In genomic region chr1:201883266-201883665, GRCh38 we compare ENCODE assay signal across 17 cellular contexts. TPM values are rescaled to one million over a fixed set of nuclear protein-coding genes. Genes with fewer than 3 reads are reported as not detected.
DNase-seq lines count a peak whose midpoint lies in the region; ATAC-seq, FAIRE-seq and TF ChIP-seq lines count a peak whose summit lies in the region.
"Had no signal": no experiment of that assay in that cellular context is flagged by ENCODE, and none has a peak within 500 bp of the region (broad histone marks: within the 10 kb centered on the region; RNA-seq: fewer than 3 reads in every experiment).

No MANE protein-coding gene starts in this region.

- H3K36me3 ChIP-seq in PC-3 (ENCODE audit: low read depth, low read length): no peaks in the 10 kb centered on the region
- H3K36me3 ChIP-seq in skeletal muscle tissue (ENCODE audit: control insufficient read depth in 3 of 3, insufficient read depth in 3 of 3, low read length in 3 of 3): no peaks in the 10 kb centered on the region
- H3K36me3 ChIP-seq: Peyer's patch, stomach had no signal

- no peak for ATAC-seq in PC-3
- ATAC-seq: T-cell had no signal

- no peak overlapping the region for H3K4me3 Mint-ChIP-seq in activated CD4-positive, alpha-beta T cell treated with anti-CD3 and anti-CD28 coated beads, Interleukin-2, amount 10 ng/mL, durations not matched to agents 24 days and 14 days
- H3K4me3 Mint-ChIP-seq: activated naive CD4-positive, alpha-beta T cell treated with anti-CD3 and anti-CD28 coated beads for 36 hours; effector memory CD8-positive, alpha-beta T cell; T-cell had no signal

- CTCF ChIA-PET in PC-3 (lab: Charles Lee): interaction anchor here (0.5 to 0.8 kb wide), 2 partner anchors 13 to 55 kb away, joined by 3 to 5 read pairs; no protein-coding TSS in a partner anchor

- peaks cover 6% of the 10 kb centered on the region for H3K36me3 Mint-ChIP-seq in activated CD4-positive, alpha-beta T cell treated with anti-CD3 and anti-CD28 coated beads, Interleukin-2, amount 10 ng/mL, durations not matched to agents 24 days and 14 days (ENCODE audit: low read depth)
- H3K36me3 Mint-ChIP-seq: T-cell had no signal

- peaks cover 4% of the 10 kb centered on the region for H3K4me1 Mint-ChIP-seq in activated CD4-positive, alpha-beta T cell treated with anti-CD3 and anti-CD28 coated beads, Interleukin-2, amount 10 ng/mL, durations not matched to agents 24 days and 14 days

- intact Hi-C loops in activated CD4-positive, alpha-beta T cell treated with anti-CD3 and anti-CD28 coated beads, Interleukin-2, amount 10 ng/mL, durations not matched to agents 24 days and 14 days (cut with micrococcal nuclease): no loop called here
- intact Hi-C loops in PC-3 (cut with micrococcal nuclease) (no loop called here), dorsolateral prefrontal cortex (cut with DNase I) (no loop called here)

- BruUV-seq in PC-3 (replicated peaks; lab: Mats Ljungman, UMichigan): no TSS peak

- peaks cover 15% of the 10 kb centered on the region for H3K27me3 Mint-ChIP-seq in activated CD4-positive, alpha-beta T cell treated with anti-CD3 and anti-CD28 coated beads, Interleukin-2, amount 10 ng/mL, durations not matched to agents 24 days and 14 days

- TF ChIP-seq POLR2A in GM12891 (IDR thresholded peaks at IDR 0.05; ENCODE audit: low read depth, low read length): no peak

- no peak overlapping the region for H2AFZ ChIP-seq in PC-3 (ENCODE audit: low read length)

- peak overlapping the region; percentile 36 for H3K9ac ChIP-seq in PC-3 (ENCODE audit: low read length)
- peak overlapping the region; percentile 55 to 72 (median 69) for H3K9ac ChIP-seq in skeletal muscle tissue (ENCODE audit: low read depth in 1 of 3, low read length in 3 of 3)

- no peak overlapping the region for H3K4me3 ChIP-seq in PC-3 (ENCODE audit: low read length)
- no peak overlapping the region for H3K4me3 ChIP-seq in dorsolateral prefrontal cortex
- peak overlapping the region in 2 of 3 donors; percentile 2 to 10 for H3K4me3 ChIP-seq in skeletal muscle tissue (ENCODE audit: low read length in 3 of 3)
- H3K4me3 ChIP-seq: Peyer's patch, stomach had no signal

- H3K4me1 ChIP-seq in PC-3 (ENCODE audit: insufficient read depth, low read length): peaks cover 46% of the 10 kb centered on the region
- peaks cover 72 to 94% (median 85%) of the 10 kb centered on the region in 3 donors for H3K4me1 ChIP-seq in skeletal muscle tissue (ENCODE audit: control insufficient read depth in 3 of 3, insufficient read depth in 3 of 3, low read length in 3 of 3)

- H3K27me3 ChIP-seq in PC-3 (ENCODE audit: low read length) (no peaks in the 10 kb centered on the region), dorsolateral prefrontal cortex (no peaks in the 10 kb centered on the region), skeletal muscle tissue (ENCODE audit: control insufficient read depth in 3 of 3, insufficient read depth in 3 of 3, low read length in 3 of 3) (no peaks in the 10 kb centered on the region)
- H3K27me3 ChIP-seq: Peyer's patch had no signal

- no peaks in the 10 kb centered on the region for H3F3A ChIP-seq in PC-3 (ENCODE audit: low read length, unreplicated experiment)

- H3K27ac ChIP-seq in PC-3 (ENCODE audit: low read length): peak overlapping the region; percentile 82
- H3K27ac ChIP-seq in dorsolateral prefrontal cortex: peak overlapping the region in 45 of 59 donors; percentile 0 to 99 (median 68)
- peak overlapping the region; percentile 96 for H3K27ac ChIP-seq in skeletal muscle tissue (ENCODE audit: low read depth, low read length)
- H3K27ac ChIP-seq: foreskin keratinocyte, Peyer's patch had no signal

- no peaks in the 10 kb centered on the region for H4K20me1 ChIP-seq in PC-3 (ENCODE audit: low read length)

- FAIRE-seq in GM12891 (lab: Jason Lieb, UNC): no peak
- FAIRE-seq: A204.1, small intestine had no signal

- H3K9me3 Mint-ChIP-seq in activated CD4-positive, alpha-beta T cell treated with anti-CD3 and anti-CD28 coated beads, Interleukin-2, amount 10 ng/mL, durations not matched to agents 24 days and 14 days: no peaks in the 10 kb centered on the region
- H3K9me3 Mint-ChIP-seq: activated naive CD4-positive, alpha-beta T cell treated with anti-CD3 and anti-CD28 coated beads for 36 hours; effector memory CD8-positive, alpha-beta T cell; T-cell had no signal

- POLR2A ChIA-PET in PC-3 (lab: Charles Lee; ENCODE audit: unreplicated experiment): interaction anchor here (0.6 kb wide), 1 partner anchor 58 kb away, joined by 3 read pairs; no protein-coding TSS in a partner anchor

- peak overlapping the region; percentile 9 for H3K27ac Mint-ChIP-seq in activated CD4-positive, alpha-beta T cell treated with anti-CD3 and anti-CD28 coated beads, Interleukin-2, amount 10 ng/mL, durations not matched to agents 24 days and 14 days
- H3K27ac Mint-ChIP-seq: activated naive CD4-positive, alpha-beta T cell treated with anti-CD3 and anti-CD28 coated beads for 36 hours; effector memory CD8-positive, alpha-beta T cell; T-cell had no signal

- H3K79me2 ChIP-seq in PC-3 (ENCODE audit: low read length): no peaks in the 10 kb centered on the region

- TF ChIP-seq CTCF in PC-3 (conservative IDR thresholded peaks at IDR 0.05; ENCODE audit: low read depth, low read length) (no peak), dorsolateral prefrontal cortex (IDR thresholded peaks at IDR 0.05 in 54 of 56, conservative IDR thresholded peaks at IDR 0.05 in 2 of 56; ENCODE audit: low read depth in 1 of 56, partially characterized antibody in 56 of 56) (no peak)

- H3K4me2 ChIP-seq in PC-3 (ENCODE audit: low read length): peak overlapping the region; percentile 66

- no peaks in the 10 kb centered on the region for H3K9me2 ChIP-seq in PC-3 (replicated peaks; ENCODE audit: low read length)

- no peaks in the 10 kb centered on the region for H3K9me3 ChIP-seq in PC-3 (ENCODE audit: low read length)
- H3K9me3 ChIP-seq in skeletal muscle tissue (ENCODE audit: control insufficient read depth in 3 of 3, low read length in 3 of 3): no peaks in the 10 kb centered on the region
- H3K9me3 ChIP-seq: Peyer's patch, stomach had no signal

- no peak for DNase-seq in activated CD4-positive, alpha-beta T cell treated with anti-CD3 and anti-CD28 coated beads, Interleukin-2, amount 10 ng/mL, durations not matched to agents 24 days and 14 days
- no peak for DNase-seq in activated CD4-positive, alpha-beta T cell treated with anti-CD3 and anti-CD28 coated beads, Interleukin-2, amount 50 U/mL, for 48 hours
- DNase-seq in PC-3 (no peak), dorsolateral prefrontal cortex (no peak), GM12891 (ENCODE audit: insufficient read length, low spot score) (no peak), GM19240 (ENCODE audit: insufficient read length, low spot score) (no peak), NCI-H774 (lab: John Stamatoyannopoulos, UW) (no peak)
- DNase-seq: activated naive CD4-positive, alpha-beta T cell treated with anti-CD3 and anti-CD28 coated beads for 36 hours; effector memory CD8-positive, alpha-beta T cell; NCI-H187; stomach had no signal

TF ChIP-seq in GM12891, 5 proteins besides CTCF, POLR2A, EP300 and RAD21:
- TF ChIP-seq POU2F2 (IDR thresholded peaks at IDR 0.05; ENCODE audit: low read depth, low read length) (no peak), SPI1 (IDR thresholded peaks at IDR 0.05; ENCODE audit: low read depth, low read length) (no peak), POLR2AphosphoS5 (IDR thresholded peaks at IDR 0.05; ENCODE audit: low read depth, low read length) (no peak), PAX5 (IDR thresholded peaks at IDR 0.05; ENCODE audit: insufficient read depth, low read length, severe bottlenecking) (no peak), TAF1 (IDR thresholded peaks at IDR 0.05; ENCODE audit: low read depth, low read length) (no peak)

RNA-seq across cellular contexts. Expression of gene SHISA4, which starts 5.4 kb away (rescaled TPM):
- total RNA-seq in activated CD4-positive, alpha-beta T cell treated with anti-CD3 and anti-CD28 coated beads, Interleukin-2, amount 10 ng/mL, durations not matched to agents 24 days and 14 days: 0.38 and 0.77 TPM in 2 replicates
- total RNA-seq in PC-3 (2014; rRNA removed) (12.4 and 14.3 TPM in 2 replicates), dorsolateral prefrontal cortex (100 to 1,000 TPM in 87 of 120 experiments, 10 to 100 TPM in 33; 65.2 to 163 (median 110) TPM), skeletal muscle tissue (50.1 TPM)
- 0.64 TPM for polyA plus RNA-seq in GM12891 (2012; ENCODE audit: low read depth, missing spikeins)

RNA-seq across cellular contexts. Expression of gene IPO9, which starts 54.3 kb away (rescaled TPM):
- total RNA-seq in activated CD4-positive, alpha-beta T cell treated with anti-CD3 and anti-CD28 coated beads, Interleukin-2, amount 10 ng/mL, durations not matched to agents 24 days and 14 days: 66.3 and 75.5 TPM in 2 replicates
- 21.6 and 23.6 TPM in 2 replicates for total RNA-seq in PC-3 (2014; rRNA removed)
- total RNA-seq in dorsolateral prefrontal cortex: 10 to 100 TPM; 39.9 to 70.3 (median 56.0) TPM
- total RNA-seq in skeletal muscle tissue: 19.3 TPM
- 15.9 TPM for polyA plus RNA-seq in GM12891 (2012; ENCODE audit: low read depth, missing spikeins)

Comparison
In these comparisons a context has a peak if more than half of its experiments do, and no peak if none do; other contexts are left out.
1. H3K4me3 ChIP-seq: peak in skeletal muscle tissue (2 of 3); none in PC-3 (single experiment) and dorsolateral prefrontal cortex (0 of 59).
2. Peak in every context shown above with its lines, with median percentiles within 50 percentile points of each other: H3K27ac ChIP-seq.